20 cellular contexts compared by ENCODE assay signal in genomic region chr9:93510041-93510440, GRCh38. TPM values are rescaled to one million over a fixed set of nuclear protein-coding genes. Genes with fewer than 3 reads are reported as not detected.
A peak's percentile ranks its signal among the peaks of the same experiment; 100 is the strongest.
DNase-seq lines count a peak whose midpoint lies in the region; ATAC-seq and TF ChIP-seq lines count a peak whose summit lies in the region.
"Had no signal": no experiment of that assay in that cellular context is flagged by ENCODE, and none has a peak within 500 bp of the region (broad histone marks: within the 10 kb centered on the region; RNA-seq: fewer than 3 reads in every experiment).

No MANE protein-coding gene starts in this region.

- H3K79me2 ChIP-seq in smooth muscle cell (ENCODE audit: low read depth) = peaks cover 49% of the 10 kb centered on the region

- H3K36me3 ChIP-seq in psoas muscle (ENCODE audit: insufficient read depth in 1 of 2, low read depth in 1 of 2) (no peaks in the 10 kb centered on the region), smooth muscle cell (ENCODE audit: low read depth) (no peaks in the 10 kb centered on the region)

- no peak for DNase-seq in T-helper 2 cell treated with Interferon-gamma antibody and Interleukin-4, amounts not matched to agents 5 μg/mL and 100 μg/mL, for 36 hours (ENCODE audit: low spot score)
- no peak for DNase-seq in T-helper 2 cell
- DNase-seq in MV-4-11 (lab: John Stamatoyannopoulos, UW) = peak; percentile 7
- no peak for DNase-seq in glutamatergic neuron
- DNase-seq in psoas muscle = no peak
- DNase-seq in smooth muscle cell (lab: John Stamatoyannopoulos, UW; ENCODE audit: unreplicated experiment) = no peak
- DNase-seq in NOMO-1 treated with DMSO at 0.1 percent for 48 hours (lab: John Stamatoyannopoulos, UW; ENCODE audit: unreplicated experiment) = no peak
- DNase-seq: 8988T, DMS 273 treated with DMSO at 0.1 percent for 48 hours, GDM1, NCI-H1048, NCI-H146, NCI-H2081, NCI-H510A, NCI-H774, PC-9 had no signal

- peaks cover 66% of the 10 kb centered on the region for H3K4me1 ChIP-seq in psoas muscle
- H3K4me1 ChIP-seq in smooth muscle cell (ENCODE audit: low read depth) = no peaks in the 10 kb centered on the region

- peak overlapping the region; percentile 48 for H3K27ac ChIP-seq in psoas muscle
- H3K27ac ChIP-seq in smooth muscle cell (ENCODE audit: low read depth) = no peak overlapping the region
- H3K27ac ChIP-seq: PC-9 had no signal

- H3K36me3 Mint-ChIP-seq in T-helper 2 cell treated with Interferon-gamma antibody and Interleukin-4, amounts not matched to agents 5 μg/mL and 100 μg/mL, for 36 hours (ENCODE audit: low read depth) = peaks cover 31% of the 10 kb centered on the region
- H3K36me3 Mint-ChIP-seq in glutamatergic neuron (ENCODE audit: unreplicated experiment) = peaks cover 4% of the 10 kb centered on the region

- H3K4me3 Mint-ChIP-seq in T-helper 2 cell treated with Interferon-gamma antibody and Interleukin-4, amounts not matched to agents 5 μg/mL and 100 μg/mL, for 36 hours = no peak overlapping the region
- H3K4me3 Mint-ChIP-seq in glutamatergic neuron (ENCODE audit: unreplicated experiment) = no peak overlapping the region

- H3K9me3 Mint-ChIP-seq in T-helper 2 cell treated with Interferon-gamma antibody and Interleukin-4, amounts not matched to agents 5 μg/mL and 100 μg/mL, for 36 hours = no peaks in the 10 kb centered on the region
- no peaks in the 10 kb centered on the region for H3K9me3 Mint-ChIP-seq in glutamatergic neuron (ENCODE audit: unreplicated experiment)

- H3K9ac ChIP-seq in smooth muscle cell (ENCODE audit: low read depth) = no peak overlapping the region

- H3K9me3 ChIP-seq in psoas muscle (no peaks in the 10 kb centered on the region), smooth muscle cell (replicated peaks; ENCODE audit: low read depth) (no peaks in the 10 kb centered on the region)

- H2AFZ ChIP-seq in smooth muscle cell (ENCODE audit: low read depth) = no peak overlapping the region
- H2AFZ ChIP-seq: PC-9 had no signal

- TF ChIP-seq CTCF in glutamatergic neuron (IDR thresholded peaks at IDR 0.05; ENCODE audit: partially characterized antibody, unreplicated experiment) (no peak), psoas muscle (IDR thresholded peaks at IDR 0.05) (no peak), smooth muscle cell (IDR thresholded peaks at IDR 0.05; ENCODE audit: borderline replicate concordance, insufficient read depth, poor library complexity, severe bottlenecking) (no peak)

- peaks cover 95% of the 10 kb centered on the region for H4K20me1 ChIP-seq in smooth muscle cell (ENCODE audit: low read depth)

- H3K4me1 Mint-ChIP-seq in T-helper 2 cell treated with Interferon-gamma antibody and Interleukin-4, amounts not matched to agents 5 μg/mL and 100 μg/mL, for 36 hours (ENCODE audit: low read depth) = peaks cover 22% of the 10 kb centered on the region
- peaks cover 30% of the 10 kb centered on the region for H3K4me1 Mint-ChIP-seq in glutamatergic neuron (ENCODE audit: low read depth, unreplicated experiment)

- peak overlapping the region; percentile 1 for H3K27ac Mint-ChIP-seq in T-helper 2 cell treated with Interferon-gamma antibody and Interleukin-4, amounts not matched to agents 5 μg/mL and 100 μg/mL, for 36 hours
- H3K27ac Mint-ChIP-seq in glutamatergic neuron (ENCODE audit: unreplicated experiment) = peak overlapping the region; percentile 49

- H3F3A ChIP-seq in smooth muscle cell (ENCODE audit: low read depth) = no peaks in the 10 kb centered on the region

- intact Hi-C loops in psoas muscle (cut with DNase I) = loop anchor here in 1 of 2 donors (5.0 to 10.0 kb wide), 2 partner anchors 53 to 55 kb away; no protein-coding TSS in a partner anchor

- ATAC-seq in psoas muscle (no peak), GM21423 (IDR thresholded peaks at IDR 0.05; ENCODE audit: unreplicated experiment) (no peak)
- ATAC-seq: GM12878, HCT116, K562 had no signal

- WGBS in psoas muscle, 3 donors = 85 to 88% (median 87%) methylated on average over 7 of the region's 7 CpGs
- WGBS in smooth muscle cell (ENCODE audit: low lambda C conversion rate) = 92% methylated on average over 7 of the region's 7 CpGs

- H3K27me3 ChIP-seq in psoas muscle (ENCODE audit: insufficient read depth in 3 of 3, low read length in 2 of 3) (no peaks in the 10 kb centered on the region), smooth muscle cell (ENCODE audit: low read depth) (no peaks in the 10 kb centered on the region)

- H3K4me2 ChIP-seq in smooth muscle cell = no peak overlapping the region
- H3K4me2 ChIP-seq: PC-9 had no signal

- no peak overlapping the region for H3K4me3 ChIP-seq in psoas muscle
- no peak overlapping the region for H3K4me3 ChIP-seq in smooth muscle cell
- H3K4me3 ChIP-seq: GM12878, K562, PC-9 had no signal

- H3K27me3 Mint-ChIP-seq in T-helper 2 cell treated with Interferon-gamma antibody and Interleukin-4, amounts not matched to agents 5 μg/mL and 100 μg/mL, for 36 hours (ENCODE audit: low read depth) = no peaks in the 10 kb centered on the region
- peaks cover 8% of the 10 kb centered on the region for H3K27me3 Mint-ChIP-seq in glutamatergic neuron (ENCODE audit: unreplicated experiment)

RNA-seq across cellular contexts. Expression of gene FAM120AOS, which starts 56.7 kb away (rescaled TPM):
- total RNA-seq in glutamatergic neuron (ENCODE audit: unreplicated experiment) (24.2 TPM), psoas muscle (10 to 100 TPM; 26.8 to 35.1 (median 29.9) TPM), smooth muscle cell (18.7 and 23.3 TPM in 2 replicates)
- polyA plus RNA-seq in psoas muscle (10 to 100 TPM; 21.4 to 39.4 (median 25.4) TPM), smooth muscle cell (28.8 and 35.5 TPM in 2 replicates)

RNA-seq across cellular contexts. Expression of gene FAM120A, which starts 58.6 kb away (rescaled TPM):
- total RNA-seq in glutamatergic neuron (ENCODE audit: unreplicated experiment) (32.3 TPM), psoas muscle (100 to 1,000 TPM in 3 of 4 donors, 10 to 100 TPM in 1; 67.1 to 126 (median 109) TPM), smooth muscle cell (45.5 and 47.2 TPM in 2 replicates)
- polyA plus RNA-seq in psoas muscle (10 to 100 TPM; 37.9 to 70.1 (median 49.3) TPM), smooth muscle cell (14.4 and 18.0 TPM in 2 replicates)
